Comparison of ENCODE assay signal across 11 cellular contexts in the genomic region with DNA sequence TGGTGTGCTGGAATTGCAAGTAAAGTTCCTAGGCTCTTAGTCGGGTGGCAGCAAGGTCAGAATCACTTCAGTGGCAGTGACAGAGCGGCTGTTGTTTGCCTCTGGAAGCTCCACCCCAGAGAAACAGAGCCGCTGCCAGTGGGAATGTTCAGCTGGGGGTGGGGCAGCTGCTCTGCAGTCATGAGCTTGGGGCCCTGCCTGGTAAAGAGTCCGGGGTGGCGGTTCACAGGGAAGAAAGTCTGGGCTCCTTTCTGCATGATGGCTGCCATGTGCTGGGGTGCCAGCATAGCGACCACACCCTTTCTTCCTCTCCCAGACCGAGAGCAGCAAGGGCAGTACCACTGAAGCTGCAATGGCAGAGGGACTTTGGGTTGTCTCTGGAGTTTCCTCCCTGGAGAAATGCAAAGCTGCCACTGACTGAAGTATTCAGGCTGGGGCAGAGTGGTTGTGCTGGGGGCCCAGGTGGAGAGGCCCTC.
A peak's percentile ranks its signal among the peaks of the same experiment; 100 is the strongest.
DNase-seq lines count a peak whose midpoint lies in the region; ATAC-seq, FAIRE-seq and TF ChIP-seq lines count a peak whose summit lies in the region.
"Had no signal": no experiment of that assay in that cellular context is flagged by ENCODE, and none has a peak within 500 bp of the region (broad histone marks: within the 10 kb centered on the region; RNA-seq: fewer than 3 reads in every experiment).

No MANE protein-coding gene starts in this region.

- H3K9ac ChIP-seq in colonic mucosa (ENCODE audit: low read depth in 2 of 2, low read length in 2 of 2): no peak overlapping the region

- peak overlapping the region; percentile 56 for H3K4me3 Mint-ChIP-seq in type B pancreatic cell
- H3K4me3 Mint-ChIP-seq: IgD-negative memory B cell had no signal

- H3K36me3 ChIP-seq in colonic mucosa: no peaks in the 10 kb centered on the region
- H3K36me3 ChIP-seq in mucosa of descending colon (ENCODE audit: low read depth): no peaks in the 10 kb centered on the region

- no peaks in the 10 kb centered on the region for H3K27me3 ChIP-seq in colonic mucosa

- FAIRE-seq in D721Med (lab: Jason Lieb, UNC): no peak

- intact Hi-C loops in colonic mucosa (cut with DNase I) (no loop called here), mucosa of descending colon (cut with DNase I, micrococcal nuclease) (no loop called here)

- H3K27ac Mint-ChIP-seq in type B pancreatic cell: peak overlapping the region; percentile 52
- H3K27ac Mint-ChIP-seq: activated naive CD4-positive, alpha-beta T cell treated with anti-CD3 and anti-CD28 coated beads, Interleukin-2, amount 50 U/mL, for 72 hours; IgD-negative memory B cell had no signal

- H3K27me3 Mint-ChIP-seq in type B pancreatic cell: no peaks in the 10 kb centered on the region

- TF ChIP-seq CTCF in colonic mucosa (IDR thresholded peaks at IDR 0.05): no peak
- no peak for TF ChIP-seq CTCF in mucosa of descending colon (IDR thresholded peaks at IDR 0.05)
- TF ChIP-seq CTCF in type B pancreatic cell (conservative IDR thresholded peaks at IDR 0.05): no peak
- no peak for TF ChIP-seq CTCF in D721Med (IDR thresholded peaks at IDR 0.05; ENCODE audit: insufficient read depth, missing control alignments)

- no peak overlapping the region for H3K4me3 ChIP-seq in colonic mucosa
- no peak overlapping the region for H3K4me3 ChIP-seq in mucosa of descending colon

- DNase-seq in NCI-H2171 treated with DMSO at 0.1 percent for 48 hours (lab: John Stamatoyannopoulos, UW) (peak; percentile 0), NCI-H2171 (lab: John Stamatoyannopoulos, UW) (no peak), colonic mucosa (peak; percentile 22), mucosa of descending colon (peak in 2 of 3 donors; percentile 29 to 39), type B pancreatic cell (ENCODE audit: extremely low spot score, unreplicated experiment) (peak; percentile 69), D721Med (ENCODE audit: insufficient read length, low spot score) (no peak)
- DNase-seq in stimulated activated naive CD4-positive, alpha-beta T cell treated with Interleukin-2 at 50 U/mL for 16 hours (lab: John Stamatoyannopoulos, UW): no peak
- DNase-seq: 8988T had no signal

- H3K27ac ChIP-seq in colonic mucosa: no peak overlapping the region

- H3K4me1 ChIP-seq in colonic mucosa (no peaks in the 10 kb centered on the region), mucosa of descending colon (ENCODE audit: low read depth) (no peaks in the 10 kb centered on the region)

- H3K4me1 Mint-ChIP-seq in type B pancreatic cell (ENCODE audit: unreplicated experiment): peaks cover 5% of the 10 kb centered on the region
- H3K4me1 Mint-ChIP-seq: IgD-negative memory B cell had no signal

- ATAC-seq in mucosa of descending colon: peak; percentile 53
- ATAC-seq in HG03280 (IDR thresholded peaks at IDR 0.05; ENCODE audit: unreplicated experiment): no peak
- ATAC-seq: activated naive CD4-positive, alpha-beta T cell treated with anti-CD3 and anti-CD28 coated beads, Interleukin-2, amount 50 U/mL, for 72 hours had no signal

- no peaks in the 10 kb centered on the region for H3K36me3 Mint-ChIP-seq in type B pancreatic cell
- H3K36me3 Mint-ChIP-seq: activated naive CD4-positive, alpha-beta T cell treated with anti-CD3 and anti-CD28 coated beads, Interleukin-2, amount 50 U/mL, for 72 hours had no signal

- H3K9me3 ChIP-seq in colonic mucosa: no peaks in the 10 kb centered on the region
- H3K9me3 ChIP-seq in mucosa of descending colon: no peaks in the 10 kb centered on the region

- H3K9me3 Mint-ChIP-seq in type B pancreatic cell: peaks cover 4% of the 10 kb centered on the region

Comparison
In these comparisons a context has a peak if more than half of its experiments do, and no peak if none do; other contexts are left out.
1. DNase-seq: peak in NCI-H2171 treated with DMSO at 0.1 percent for 48 hours (single experiment), colonic mucosa (single experiment), mucosa of descending colon (2 of 3) and type B pancreatic cell (single experiment); none in NCI-H2171 (single experiment), D721Med (single experiment) and stimulated activated naive CD4-positive, alpha-beta T cell treated with Interleukin-2 at 50 U/mL for 16 hours (single experiment).